21 cellular contexts compared by ENCODE assay signal in the genomic region with DNA sequence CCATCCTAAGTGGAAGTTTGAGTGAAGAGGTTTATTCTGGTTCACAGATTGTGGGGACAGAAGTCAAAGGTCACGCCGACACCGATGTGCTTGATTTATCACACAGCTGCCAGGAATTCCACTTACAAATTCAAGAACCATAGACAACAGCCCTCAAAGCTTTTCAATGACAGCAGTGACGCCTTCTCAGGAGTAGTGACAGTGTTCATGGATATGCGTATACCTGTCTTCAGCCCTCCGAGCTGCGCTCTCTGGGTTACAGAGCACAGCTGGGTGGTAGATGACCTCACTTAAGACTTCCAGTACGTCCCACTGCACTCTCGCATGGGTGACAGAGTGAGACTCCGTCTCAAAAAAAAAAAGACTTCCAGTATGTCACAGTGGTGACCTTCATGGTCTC.
A peak's percentile ranks its signal among the peaks of the same experiment; 100 is the strongest.
DNase-seq lines count a peak whose midpoint lies in the region; ATAC-seq and TF ChIP-seq lines count a peak whose summit lies in the region.
"Had no signal": no experiment of that assay in that cellular context is flagged by ENCODE, and none has a peak within 500 bp of the region (broad histone marks: within the 10 kb centered on the region; RNA-seq: fewer than 3 reads in every experiment).

No MANE protein-coding gene starts in this region.

- H3K9ac ChIP-seq in BLaER1 = peak overlapping the region; percentile 72; the same call in 1 of the 2 replicates
- H3K9ac ChIP-seq: KMS-11 had no signal

- H3K36me3 ChIP-seq in BLaER1 = peaks cover 39% of the 10 kb centered on the region
- H3K36me3 ChIP-seq in vagina = no peaks in the 10 kb centered on the region
- no peaks in the 10 kb centered on the region for H3K36me3 ChIP-seq in BE2C

- H3K4me3 ChIP-seq in BLaER1 = peak overlapping the region; percentile 33; the same call in 1 of the 2 replicates
- no peak overlapping the region for H3K4me3 ChIP-seq in vagina
- H3K4me3 ChIP-seq in BE2C (ENCODE audit: low read depth, low read length) = no peak overlapping the region
- H3K4me3 ChIP-seq: A549 had no signal

- intact Hi-C loops in vagina (cut with DNase I) = no loop called here

- H3K4me1 ChIP-seq in BLaER1 (peaks cover 95% of the 10 kb centered on the region), vagina (no peaks in the 10 kb centered on the region), BE2C (no peaks in the 10 kb centered on the region)
- H3K4me1 ChIP-seq: A549, Caco-2 had no signal

- H4K20me1 ChIP-seq in BLaER1 = no peaks in the 10 kb centered on the region

- H3K27ac Mint-ChIP-seq in osteocyte (ENCODE audit: unreplicated experiment) = no peak overlapping the region
- H3K27ac Mint-ChIP-seq: B cell; CD4-positive, alpha-beta T cell had no signal

- no peaks in the 10 kb centered on the region for H3K4me1 Mint-ChIP-seq in osteocyte (ENCODE audit: unreplicated experiment)
- H3K4me1 Mint-ChIP-seq: B cell had no signal

- TF ChIP-seq POLR2A in vagina (IDR thresholded peaks at IDR 0.05) = no peak

- no peak overlapping the region for H3K4me3 Mint-ChIP-seq in osteocyte (ENCODE audit: unreplicated experiment)
- H3K4me3 Mint-ChIP-seq: B cell; CD4-positive, alpha-beta T cell had no signal

- peak overlapping the region; percentile 92 for H3K27ac ChIP-seq in BLaER1
- no peak overlapping the region for H3K27ac ChIP-seq in vagina
- H3K27ac ChIP-seq: A549, KMS-11 had no signal

- no peak for ATAC-seq in activated CD4-positive, CD25-positive, alpha-beta regulatory T cell treated with anti-CD3 and anti-CD28 coated beads, Interleukin-2, amount 50 U/mL, for 24 hours
- ATAC-seq: A549 had no signal

- H3K27me3 Mint-ChIP-seq in osteocyte (ENCODE audit: unreplicated experiment) = no peaks in the 10 kb centered on the region
- H3K27me3 Mint-ChIP-seq: B cell had no signal

- H3K27me3 ChIP-seq in BLaER1 (no peaks in the 10 kb centered on the region), vagina (no peaks in the 10 kb centered on the region), BE2C (no peaks in the 10 kb centered on the region)

- H3K4me2 ChIP-seq in BLaER1 = peak overlapping the region; percentile 77
- H3K4me2 ChIP-seq: A549, KMS-11 had no signal

- H3K9me3 Mint-ChIP-seq in osteocyte (ENCODE audit: unreplicated experiment) = peaks cover 27% of the 10 kb centered on the region
- H3K9me3 Mint-ChIP-seq: CD4-positive, alpha-beta T cell had no signal

- H3K9me3 ChIP-seq in BLaER1 (no peaks in the 10 kb centered on the region), vagina (no peaks in the 10 kb centered on the region), BE2C (no peaks in the 10 kb centered on the region)
- H3K9me3 ChIP-seq: A549, Caco-2 had no signal

- no peaks in the 10 kb centered on the region for H3K36me3 Mint-ChIP-seq in osteocyte (ENCODE audit: unreplicated experiment)

- DNase-seq in DMS79 (lab: John Stamatoyannopoulos, UW) (peak; percentile 69), ecto neural progenitor cell (ENCODE audit: low spot score) (peak; percentile 32), osteocyte (ENCODE audit: extremely low spot score, unreplicated experiment) (peak; percentile 40), vagina (ENCODE audit: extremely low spot score in 2 of 2) (no peak), NCI-H146 (lab: John Stamatoyannopoulos, UW) (no peak), BE2C (no peak)
- DNase-seq: CD4-positive, alpha-beta T cell; DMS 273 treated with DMSO at 0.1 percent for 48 hours; GOT3; IMR-90; NCI-H1105; NCI-H1694 treated with DMSO at 0.1 percent for 48 hours; NCI-H2171 treated with DMSO at 0.1 percent for 48 hours; NCI-H526 treated with DMSO at 0.1 percent for 48 hours; Right ventricle myocardium superior had no signal

- TF ChIP-seq CTCF in osteocyte (IDR thresholded peaks at IDR 0.05) = no peak
- no peak for TF ChIP-seq CTCF in vagina (IDR thresholded peaks at IDR 0.05)
- no peak for TF ChIP-seq CTCF in BE2C (IDR thresholded peaks at IDR 0.05; ENCODE audit: low read depth, low read length)

Comparison
In these comparisons a context has a peak if more than half of its experiments do, and no peak if none do; other contexts are left out.
1. DNase-seq: peak in DMS79 (single experiment), ecto neural progenitor cell (single experiment) and osteocyte (single experiment); none in vagina (0 of 2), NCI-H146 (single experiment) and BE2C (single experiment).